Comparison of ENCODE assay signal across 23 cellular contexts in genomic region chr4:167308876-167309275, GRCh38.
"Had no signal": no experiment of that assay in that cellular context is flagged by ENCODE, and none has a peak within 500 bp of the region (broad histone marks: within the 10 kb centered on the region; RNA-seq: fewer than 3 reads in every experiment).

No MANE protein-coding gene starts in this region.

- H3K27me3 ChIP-seq: dorsolateral prefrontal cortex, gastrocnemius medialis, right atrium auricular region, spleen, testis, tibial artery had no signal

- H3K36me3 ChIP-seq: gastrocnemius medialis, lower lobe of right lung, prostate gland, right atrium auricular region, spleen, tibial artery had no signal

- H3K4me1 ChIP-seq: gastrocnemius medialis, lower lobe of right lung, prostate gland, right atrium auricular region, spleen, testis, tibial artery had no signal

- H3K27ac ChIP-seq: dorsolateral prefrontal cortex, epithelial cell of prostate, gastrocnemius medialis, lower lobe of right lung, prostate gland, right atrium auricular region, skin epidermis, spleen, testis, tibial artery had no signal

- H3K4me3 ChIP-seq: dorsolateral prefrontal cortex, gastrocnemius medialis, lower lobe of right lung, prostate gland, right atrium auricular region, skin epidermis, spleen, testis, tibial artery had no signal

- ATAC-seq: esophagus mucosa; gastrocnemius medialis; left ventricle myocardium superior; lower lobe of right lung; naive thymus-derived CD8-positive, alpha-beta T cell; stimulated activated memory B cell treated with anti-CD40 and anti-IgM and Interleukin-4, amounts not matched to agents 10 μg/mL and 1 μg/mL and 100 μg/mL, for 72 hours; stimulated activated naive CD8-positive, alpha-beta T cell treated with anti-CD3 and anti-CD28 coated beads, Interleukin-15, Interleukin-2, amounts not matched to agents 100 U/mL and 50 U/mL, for 24 hours had no signal

- FAIRE-seq: keratinocyte had no signal

- H3K9me3 ChIP-seq: gastrocnemius medialis, lower lobe of right lung, prostate gland, right atrium auricular region, testis, tibial artery had no signal

- DNase-seq: dorsolateral prefrontal cortex; effector CD4-positive, alpha-beta T cell; foreskin fibroblast; gastrocnemius medialis; head of caudate nucleus; left ventricle myocardium superior; lower lobe of right lung; naive thymus-derived CD8-positive, alpha-beta T cell; nephron progenitor cell; nucleus accumbens; spleen; stimulated activated CD4-positive, alpha-beta T cell treated with anti-CD3 and anti-CD28 coated beads, Interleukin-4, amount 100 ng/mL, for 4 hours; stimulated activated naive CD8-positive, alpha-beta T cell treated with anti-CD3 and anti-CD28 coated beads, Interleukin-15, Interleukin-2, amounts not matched to agents 100 U/mL and 50 U/mL, for 24 hours; substantia nigra; testis; tibial artery had no signal
